18 cellular contexts compared by ENCODE assay signal in the genomic region with DNA sequence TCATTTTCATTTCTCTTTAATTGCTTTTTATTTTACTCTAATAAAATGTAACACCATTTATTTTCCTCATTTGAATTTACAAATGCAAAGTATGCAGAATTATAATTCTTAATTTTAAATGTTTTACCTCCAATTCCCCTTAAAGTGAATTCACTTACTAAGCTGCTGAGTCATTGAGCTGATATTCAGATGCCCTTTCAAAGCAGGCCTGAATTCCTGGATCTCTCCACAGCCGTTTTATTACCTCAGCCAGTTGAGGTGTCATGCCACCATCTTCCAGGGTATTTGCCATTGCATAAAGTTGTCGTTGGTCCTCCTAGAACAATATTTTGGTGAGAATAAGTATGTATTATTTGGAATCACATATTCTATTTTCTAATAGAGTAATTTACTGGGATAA. TPM values are rescaled to one million over a fixed set of nuclear protein-coding genes. Genes with fewer than 3 reads are reported as not detected.
DNase-seq lines count a peak whose midpoint lies in the region; ATAC-seq and TF ChIP-seq lines count a peak whose summit lies in the region.
"Had no signal": no experiment of that assay in that cellular context is flagged by ENCODE, and none has a peak within 500 bp of the region (broad histone marks: within the 10 kb centered on the region; RNA-seq: fewer than 3 reads in every experiment).

No MANE protein-coding gene starts in this region.

- H3K36me3 Mint-ChIP-seq in activated naive CD8-positive, alpha-beta T cell treated with anti-CD3 and anti-CD28 coated beads, Interleukin-2, amount 50 U/mL, for 24 hours (ENCODE audit: low read depth), result no peaks in the 10 kb centered on the region

- TF ChIP-seq CTCF in PC-3 (conservative IDR thresholded peaks at IDR 0.05; ENCODE audit: low read depth, low read length), result no peak
- no peak for TF ChIP-seq CTCF in fibroblast of lung (conservative IDR thresholded peaks at IDR 0.05 in 1 of 2, IDR thresholded peaks at IDR 0.05 in 1 of 2; ENCODE audit: low read depth in 1 of 2, low read length in 2 of 2)
- TF ChIP-seq CTCF in smooth muscle cell (IDR thresholded peaks at IDR 0.05; ENCODE audit: borderline replicate concordance, insufficient read depth, poor library complexity, severe bottlenecking), result no peak

- no peaks in the 10 kb centered on the region for H3K27me3 ChIP-seq in PC-3 (ENCODE audit: low read length)
- H3K27me3 ChIP-seq in fibroblast of lung (ENCODE audit: control insufficient read depth, insufficient read depth, low read length), result no peaks in the 10 kb centered on the region
- no peaks in the 10 kb centered on the region for H3K27me3 ChIP-seq in smooth muscle cell (ENCODE audit: low read depth)
- H3K27me3 ChIP-seq: colonic mucosa had no signal

- H2AFZ ChIP-seq in PC-3 (ENCODE audit: low read length), result no peak overlapping the region
- no peak overlapping the region for H2AFZ ChIP-seq in fibroblast of lung (ENCODE audit: low read length)
- no peak overlapping the region for H2AFZ ChIP-seq in smooth muscle cell (ENCODE audit: low read depth)

- H3K4me3 ChIP-seq in PC-3 (ENCODE audit: low read length) (no peak overlapping the region), fibroblast of lung (replicated peaks in 1 of 4; ENCODE audit: control extremely low read depth in 1 of 4, insufficient read depth in 1 of 4, low read depth in 3 of 4, low read length in 4 of 4) (no peak overlapping the region), smooth muscle cell (no peak overlapping the region)
- H3K4me3 ChIP-seq: colonic mucosa, skin epidermis, thoracic aorta had no signal

- no peak overlapping the region for H3K4me2 ChIP-seq in PC-3 (ENCODE audit: low read length)
- H3K4me2 ChIP-seq in fibroblast of lung (ENCODE audit: extremely low read depth, insufficient read depth, low read length), result no peak overlapping the region
- H3K4me2 ChIP-seq in smooth muscle cell, result no peak overlapping the region

- peak; percentile 3 for DNase-seq in NCI-H82 (lab: John Stamatoyannopoulos, UW)
- no peak for DNase-seq in NCI-H82 treated with DMSO at 0.1 percent for 48 hours (lab: John Stamatoyannopoulos, UW; ENCODE audit: unreplicated experiment)
- DNase-seq in PC-3, result peak; percentile 74
- DNase-seq in fibroblast of lung (ENCODE audit: low read depth in 2 of 2), result peak; percentile 52 to 82
- no peak for DNase-seq in smooth muscle cell (lab: John Stamatoyannopoulos, UW; ENCODE audit: unreplicated experiment)
- no peak for DNase-seq in globus pallidus (ENCODE audit: low spot score)
- DNase-seq in activated naive CD8-positive, alpha-beta T cell treated with anti-CD3 and anti-CD28 coated beads, Interleukin-2, amount 50 U/mL, for 24 hours, result no peak
- DNase-seq: 8988T; activated CD8-positive, alpha-beta T cell treated with anti-CD3 and anti-CD28 coated beads, Interleukin-2, amount 10 ng/mL, durations not matched to agents 7 days and 5 days; activated naive CD4-positive, alpha-beta T cell; colonic mucosa; NCI-H2171 had no signal

- CTCF ChIA-PET in PC-3 (lab: Charles Lee), result no interaction called here

- H3K9me3 Mint-ChIP-seq in activated naive CD8-positive, alpha-beta T cell treated with anti-CD3 and anti-CD28 coated beads, Interleukin-2, amount 50 U/mL, for 24 hours, result no peaks in the 10 kb centered on the region

- H3K79me2 ChIP-seq in PC-3 (ENCODE audit: low read length) (no peaks in the 10 kb centered on the region), fibroblast of lung (ENCODE audit: control insufficient read depth, insufficient read depth, low read length) (no peaks in the 10 kb centered on the region), smooth muscle cell (ENCODE audit: low read depth) (no peaks in the 10 kb centered on the region)

- H3K9me2 ChIP-seq in PC-3 (replicated peaks; ENCODE audit: low read length), result no peaks in the 10 kb centered on the region

- H3K27ac Mint-ChIP-seq in activated naive CD8-positive, alpha-beta T cell treated with anti-CD3 and anti-CD28 coated beads, Interleukin-2, amount 50 U/mL, for 24 hours, result no peak overlapping the region
- H3K27ac Mint-ChIP-seq: activated CD8-positive, alpha-beta T cell treated with anti-CD3 and anti-CD28 coated beads, Interleukin-2, amount 10 ng/mL, durations not matched to agents 7 days and 5 days had no signal

- H3K4me1 ChIP-seq in PC-3 (ENCODE audit: insufficient read depth, low read length) (peaks cover 44% of the 10 kb centered on the region), fibroblast of lung (ENCODE audit: control insufficient read depth, extremely low read depth, insufficient read depth, low read length) (no peaks in the 10 kb centered on the region), smooth muscle cell (ENCODE audit: low read depth) (peaks cover 6% of the 10 kb centered on the region)
- H3K4me1 ChIP-seq: colonic mucosa had no signal

- no peak overlapping the region for H3K4me3 Mint-ChIP-seq in activated naive CD8-positive, alpha-beta T cell treated with anti-CD3 and anti-CD28 coated beads, Interleukin-2, amount 50 U/mL, for 24 hours
- H3K4me3 Mint-ChIP-seq: activated CD8-positive, alpha-beta T cell treated with anti-CD3 and anti-CD28 coated beads, Interleukin-2, amount 10 ng/mL, durations not matched to agents 7 days and 5 days; neural crest cell had no signal

- POLR2A ChIA-PET in PC-3 (lab: Charles Lee; ENCODE audit: unreplicated experiment), result no interaction called here

- no TSS peak for BruUV-seq in PC-3 (replicated peaks; lab: Mats Ljungman, UMichigan)

- no peaks in the 10 kb centered on the region for H3K4me1 Mint-ChIP-seq in activated naive CD8-positive, alpha-beta T cell treated with anti-CD3 and anti-CD28 coated beads, Interleukin-2, amount 50 U/mL, for 24 hours
- H3K4me1 Mint-ChIP-seq: neural crest cell had no signal

- no peak overlapping the region for H3K9ac ChIP-seq in PC-3 (ENCODE audit: low read length)
- H3K9ac ChIP-seq in fibroblast of lung (ENCODE audit: insufficient read depth, low read length), result no peak overlapping the region
- no peak overlapping the region for H3K9ac ChIP-seq in smooth muscle cell (ENCODE audit: low read depth)

- 0 out of 2 replicates have a peak overlapping the region, but pooled peaks have one; percentile 9 for H3K27ac ChIP-seq in PC-3 (ENCODE audit: low read length)
- H3K27ac ChIP-seq in fibroblast of lung (ENCODE audit: insufficient read depth, low read length), result no peak overlapping the region
- H3K27ac ChIP-seq in smooth muscle cell (ENCODE audit: low read depth), result peak overlapping the region; percentile 29
- H3K27ac ChIP-seq: colonic mucosa, skin epidermis, thoracic aorta had no signal

- no peaks in the 10 kb centered on the region for H3K27me3 Mint-ChIP-seq in activated naive CD8-positive, alpha-beta T cell treated with anti-CD3 and anti-CD28 coated beads, Interleukin-2, amount 50 U/mL, for 24 hours

- H3F3A ChIP-seq in PC-3 (ENCODE audit: low read length, unreplicated experiment), result no peaks in the 10 kb centered on the region
- H3F3A ChIP-seq in smooth muscle cell (ENCODE audit: low read depth), result no peaks in the 10 kb centered on the region

- H3K9me3 ChIP-seq in PC-3 (ENCODE audit: low read length) (no peaks in the 10 kb centered on the region), fibroblast of lung (ENCODE audit: control insufficient read depth, insufficient read depth, low read depth, low read length) (no peaks in the 10 kb centered on the region), smooth muscle cell (replicated peaks; ENCODE audit: low read depth) (no peaks in the 10 kb centered on the region)
- H3K9me3 ChIP-seq: colonic mucosa, thoracic aorta had no signal

- ATAC-seq in PC-3 (no peak), HG03432 (IDR thresholded peaks at IDR 0.05; ENCODE audit: unreplicated experiment) (no peak)
- no peak for ATAC-seq in activated naive CD8-positive, alpha-beta T cell treated with anti-CD3 and anti-CD28 coated beads, Interleukin-2, amount 50 U/mL, for 24 hours
- ATAC-seq: activated CD8-positive, alpha-beta T cell treated with anti-CD3 and anti-CD28 coated beads, Interleukin-2, amount 10 ng/mL, durations not matched to agents 7 days and 5 days had no signal

- no peaks in the 10 kb centered on the region for H3K36me3 ChIP-seq in PC-3 (ENCODE audit: low read depth, low read length)
- H3K36me3 ChIP-seq in fibroblast of lung (ENCODE audit: control insufficient read depth, insufficient read depth, low read length), result no peaks in the 10 kb centered on the region
- H3K36me3 ChIP-seq in smooth muscle cell (ENCODE audit: low read depth), result no peaks in the 10 kb centered on the region
- H3K36me3 ChIP-seq: colonic mucosa, thoracic aorta had no signal

- intact Hi-C loops in PC-3 (cut with micrococcal nuclease), result loop anchor here (2.0 kb wide), 1 partner anchor 28 kb away; no protein-coding TSS in a partner anchor

- 28% methylated on average over 2 of the region's 2 CpGs for WGBS in smooth muscle cell (ENCODE audit: low lambda C conversion rate)

- H4K20me1 ChIP-seq in PC-3 (ENCODE audit: low read length) (no peaks in the 10 kb centered on the region), fibroblast of lung (ENCODE audit: control insufficient read depth, extremely low read depth, insufficient read depth, low read length) (no peaks in the 10 kb centered on the region), smooth muscle cell (ENCODE audit: low read depth) (no peaks in the 10 kb centered on the region)

RNA-seq across cellular contexts. Expression of a gene that starts 33.2 kb away (rescaled TPM):
- total RNA-seq in PC-3 (2014; rRNA removed), result not detected in 2 replicates
- total RNA-seq in fibroblast of lung, result not detected in 2 replicates
- not detected in 2 replicates for polyA plus RNA-seq in fibroblast of lung
- not detected in 2 replicates for polyA plus RNA-seq in fibroblast of lung (2012)
- polyA minus RNA-seq in fibroblast of lung (ENCODE audit: low replicate concordance), result not detected in 2 replicates
- not detected in 2 replicates for total RNA-seq in smooth muscle cell
- not detected in 2 replicates for polyA plus RNA-seq in smooth muscle cell
- total RNA-seq: activated CD8-positive, alpha-beta T cell treated with anti-CD3 and anti-CD28 coated beads, Interleukin-2, amount 10 ng/mL, durations not matched to agents 7 days and 5 days; colonic mucosa; glomerular endothelial cell; liver; neural crest cell; thoracic aorta had no signal
- polyA plus RNA-seq: liver had no signal

Comparison
In these comparisons a context has a peak if more than half of its experiments do, and no peak if none do; other contexts are left out.
1. DNase-seq: peak in NCI-H82 (single experiment), PC-3 (single experiment) and fibroblast of lung (2 of 2); none in NCI-H82 treated with DMSO at 0.1 percent for 48 hours (single experiment), smooth muscle cell (single experiment), globus pallidus (single experiment) and activated naive CD8-positive, alpha-beta T cell treated with anti-CD3 and anti-CD28 coated beads, Interleukin-2, amount 50 U/mL, for 24 hours (single experiment).